Comparison of ENCODE assay signal across 8 cellular contexts in the genomic region with DNA sequence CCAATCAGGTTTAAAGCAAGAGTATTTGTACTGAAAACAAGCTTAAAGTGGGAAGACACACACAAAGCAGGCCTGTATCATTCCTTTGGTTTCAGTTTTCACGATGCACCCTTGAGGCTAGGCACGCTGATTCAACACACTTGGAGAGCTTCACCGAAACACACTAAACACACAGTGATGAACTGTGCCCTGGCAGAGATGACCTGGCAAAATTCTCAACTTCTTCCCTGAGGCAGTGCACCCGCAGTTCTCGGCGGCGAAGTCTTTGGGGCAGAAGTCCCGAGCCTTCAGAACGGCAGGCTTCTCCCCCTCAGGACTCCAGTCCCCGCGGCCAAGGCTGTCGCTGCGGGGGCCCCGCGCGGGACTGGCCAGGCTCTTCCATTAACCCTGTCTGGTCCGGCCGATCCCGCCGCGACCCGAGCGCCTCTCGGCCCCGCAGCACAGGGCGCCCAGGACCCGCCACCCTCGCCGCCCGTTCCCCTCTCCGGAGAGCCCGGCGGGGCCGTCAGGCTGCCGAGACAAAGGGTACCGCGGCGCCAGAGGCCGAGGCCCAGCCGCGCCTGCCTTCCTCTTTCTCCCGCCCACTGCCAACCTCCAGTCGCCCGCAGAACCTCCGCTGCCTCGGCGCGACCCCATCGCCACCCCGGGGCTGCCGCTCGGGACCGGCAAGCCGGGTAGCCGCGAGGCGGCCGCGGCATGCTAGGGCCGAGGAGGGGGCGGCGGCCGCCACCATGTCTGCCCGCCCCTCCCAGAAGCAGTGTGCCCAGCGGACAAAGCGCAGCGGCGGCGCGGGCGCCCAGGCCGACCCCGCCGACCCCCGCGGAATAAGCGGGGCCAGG. TPM values are rescaled to one million over a fixed set of nuclear protein-coding genes. Genes with fewer than 3 reads are reported as not detected.
DNase-seq lines count a peak whose midpoint lies in the region; ATAC-seq, FAIRE-seq and TF ChIP-seq lines count a peak whose summit lies in the region.

No MANE protein-coding gene starts in this region.

- no peaks in the 10 kb centered on the region for H3K9me3 ChIP-seq in colonic mucosa

- TF ChIP-seq CTCF in colonic mucosa (IDR thresholded peaks at IDR 0.05), result no peak

- peak; percentile 25 for ATAC-seq in HG02571 (IDR thresholded peaks at IDR 0.05; ENCODE audit: unreplicated experiment)
- ATAC-seq in left lobe of liver, result peak; percentile 63

- DNase-seq in GM12892 (ENCODE audit: insufficient read length) (peak; percentile 23), NCI-H1092 treated with DMSO at 0.1 percent for 48 hours (lab: John Stamatoyannopoulos, UW) (peak; percentile 34), colonic mucosa (peak; percentile 70), left lobe of liver (ENCODE audit: low spot score) (peak; percentile 76), NCI-H2107 (lab: John Stamatoyannopoulos, UW) (no peak)
- peak; percentile 72 for DNase-seq in activated CD4-positive, alpha-beta T cell treated with anti-CD3 and anti-CD28 coated beads for 48 hours
- DNase-seq in stimulated activated CD4-positive, alpha-beta T cell treated with anti-CD3 and anti-CD28 coated beads, Interleukin-2, amount 100 ng/mL, for 24 hours, result peak; percentile 46 to 66

- FAIRE-seq in GM12892 (lab: Jason Lieb, UNC), result peak; percentile 58

- H3K36me3 ChIP-seq in colonic mucosa, result no peaks in the 10 kb centered on the region

- H3K27ac ChIP-seq in colonic mucosa, result peak overlapping the region; percentile 100

- no peaks in the 10 kb centered on the region for H3K27me3 ChIP-seq in colonic mucosa

- TF ChIP-seq POLR2A in GM12892 (IDR thresholded peaks at IDR 0.05; ENCODE audit: low read depth, low read length), result peak; percentile 88

- intact Hi-C loops in colonic mucosa (cut with DNase I), result no loop called here

- H3K4me3 ChIP-seq in colonic mucosa, result peak overlapping the region; percentile 97

- peak overlapping the region; percentile 95 to 100 for H3K9ac ChIP-seq in colonic mucosa (ENCODE audit: low read depth in 2 of 2, low read length in 2 of 2)

- no peaks in the 10 kb centered on the region for H3K4me1 ChIP-seq in colonic mucosa

RNA-seq across cellular contexts. Expression of gene GABPB1, which starts 0.8 kb away (rescaled TPM):
- polyA plus RNA-seq in GM12892 (2012; ENCODE audit: missing spikeins), result 28.9 TPM
- 10 to 100 TPM; 13.6 to 15.7 TPM for total RNA-seq in colonic mucosa
- 6.0 TPM for total RNA-seq in left lobe of liver
